Comparison of ENCODE assay signal across 16 cellular contexts in genomic region chr22:25407226-25407858, GRCh38.
A peak's percentile ranks its signal among the peaks of the same experiment; 100 is the strongest.
DNase-seq lines count a peak whose midpoint lies in the region; ATAC-seq, FAIRE-seq and TF ChIP-seq lines count a peak whose summit lies in the region.
"Had no signal": no experiment of that assay in that cellular context is flagged by ENCODE, and none has a peak within 500 bp of the region (broad histone marks: within the 10 kb centered on the region; RNA-seq: fewer than 3 reads in every experiment).

No MANE protein-coding gene starts in this region.

- H3K4me1 ChIP-seq in lower lobe of right lung, result peaks cover 28% of the 10 kb centered on the region

- H3K4me1 Mint-ChIP-seq in activated CD4-positive, alpha-beta T cell treated with anti-CD3 and anti-CD28 coated beads, Interleukin-2, amount 10 ng/mL, durations not matched to agents 24 days and 14 days, result peaks cover 19% of the 10 kb centered on the region
- peaks cover 41% of the 10 kb centered on the region for H3K4me1 Mint-ChIP-seq in dendritic cell treated with granulocyte-macrophage colony-stimulating factor and Interleukin-4, amounts not matched to agents 40 ng/mL and 50 ng/mL, for 4 days (ENCODE audit: low read depth)
- peaks cover 29% of the 10 kb centered on the region for H3K4me1 Mint-ChIP-seq in osteocyte (ENCODE audit: unreplicated experiment)

- no peaks in the 10 kb centered on the region for H3K27me3 ChIP-seq in lower lobe of right lung (ENCODE audit: low read depth)
- H3K27me3 ChIP-seq: heart left ventricle had no signal

- intact Hi-C loops in activated CD4-positive, alpha-beta T cell treated with anti-CD3 and anti-CD28 coated beads, Interleukin-2, amount 10 ng/mL, durations not matched to agents 24 days and 14 days (cut with micrococcal nuclease), result loop anchor here (10.0 kb wide), 1 partner anchor 333 kb away; no protein-coding TSS in a partner anchor
- intact Hi-C loops in dendritic cell treated with granulocyte-macrophage colony-stimulating factor and Interleukin-4, amounts not matched to agents 40 ng/mL and 50 ng/mL, for 4 days (cut with micrococcal nuclease), result no loop called here
- intact Hi-C loops in lower lobe of right lung (cut with DNase I), result no loop called here

- no peak overlapping the region for H3K4me3 ChIP-seq in lower lobe of right lung
- H3K4me3 ChIP-seq: heart left ventricle, psoas muscle had no signal

- TF ChIP-seq CTCF in osteocyte (IDR thresholded peaks at IDR 0.05) (no peak), lower lobe of right lung (IDR thresholded peaks at IDR 0.05) (no peak)

- H3K36me3 ChIP-seq in lower lobe of right lung, result no peaks in the 10 kb centered on the region
- H3K36me3 ChIP-seq: heart left ventricle had no signal

- ATAC-seq in lower lobe of right lung (no peak), HG03442 (IDR thresholded peaks at IDR 0.05; ENCODE audit: unreplicated experiment) (no peak)
- ATAC-seq: heart left ventricle, psoas muscle had no signal

- H3K27me3 Mint-ChIP-seq in activated CD4-positive, alpha-beta T cell treated with anti-CD3 and anti-CD28 coated beads, Interleukin-2, amount 10 ng/mL, durations not matched to agents 24 days and 14 days, result no peaks in the 10 kb centered on the region
- no peaks in the 10 kb centered on the region for H3K27me3 Mint-ChIP-seq in dendritic cell treated with granulocyte-macrophage colony-stimulating factor and Interleukin-4, amounts not matched to agents 40 ng/mL and 50 ng/mL, for 4 days
- no peaks in the 10 kb centered on the region for H3K27me3 Mint-ChIP-seq in osteocyte (ENCODE audit: unreplicated experiment)

- H3K27ac Mint-ChIP-seq in activated CD4-positive, alpha-beta T cell treated with anti-CD3 and anti-CD28 coated beads, Interleukin-2, amount 10 ng/mL, durations not matched to agents 24 days and 14 days, result no peak overlapping the region
- H3K27ac Mint-ChIP-seq in dendritic cell treated with granulocyte-macrophage colony-stimulating factor and Interleukin-4, amounts not matched to agents 40 ng/mL and 50 ng/mL, for 4 days, result peak overlapping the region; percentile 76
- no peak overlapping the region for H3K27ac Mint-ChIP-seq in osteocyte (ENCODE audit: unreplicated experiment)

- peak overlapping the region; percentile 30 for H3K4me3 Mint-ChIP-seq in activated CD4-positive, alpha-beta T cell treated with anti-CD3 and anti-CD28 coated beads, Interleukin-2, amount 10 ng/mL, durations not matched to agents 24 days and 14 days
- H3K4me3 Mint-ChIP-seq in dendritic cell treated with granulocyte-macrophage colony-stimulating factor and Interleukin-4, amounts not matched to agents 40 ng/mL and 50 ng/mL, for 4 days, result no peak overlapping the region
- H3K4me3 Mint-ChIP-seq in osteocyte (ENCODE audit: unreplicated experiment), result peak overlapping the region; percentile 45

- H3K9me3 ChIP-seq in lower lobe of right lung, result no peaks in the 10 kb centered on the region
- H3K9me3 ChIP-seq: heart left ventricle, psoas muscle had no signal

- no peak overlapping the region for H3K27ac ChIP-seq in lower lobe of right lung
- H3K27ac ChIP-seq: psoas muscle had no signal

- peak; percentile 33 for FAIRE-seq in GM18507 (lab: Jason Lieb, UNC)
- FAIRE-seq: G401.6, keratinocyte, TTC549 had no signal

- no peaks in the 10 kb centered on the region for H3K36me3 Mint-ChIP-seq in activated CD4-positive, alpha-beta T cell treated with anti-CD3 and anti-CD28 coated beads, Interleukin-2, amount 10 ng/mL, durations not matched to agents 24 days and 14 days (ENCODE audit: low read depth)
- H3K36me3 Mint-ChIP-seq in dendritic cell treated with granulocyte-macrophage colony-stimulating factor and Interleukin-4, amounts not matched to agents 40 ng/mL and 50 ng/mL, for 4 days (ENCODE audit: low read depth), result peaks cover 10% of the 10 kb centered on the region
- no peaks in the 10 kb centered on the region for H3K36me3 Mint-ChIP-seq in osteocyte (ENCODE audit: unreplicated experiment)

- H3K9me3 Mint-ChIP-seq in activated CD4-positive, alpha-beta T cell treated with anti-CD3 and anti-CD28 coated beads, Interleukin-2, amount 10 ng/mL, durations not matched to agents 24 days and 14 days, result no peaks in the 10 kb centered on the region
- no peaks in the 10 kb centered on the region for H3K9me3 Mint-ChIP-seq in dendritic cell treated with granulocyte-macrophage colony-stimulating factor and Interleukin-4, amounts not matched to agents 40 ng/mL and 50 ng/mL, for 4 days
- no peaks in the 10 kb centered on the region for H3K9me3 Mint-ChIP-seq in osteocyte (ENCODE audit: unreplicated experiment)

- no peak for DNase-seq in activated CD4-positive, alpha-beta T cell treated with anti-CD3 and anti-CD28 coated beads, Interleukin-2, amount 10 ng/mL, durations not matched to agents 24 days and 14 days
- no peak for DNase-seq in activated CD4-positive, alpha-beta T cell treated with anti-CD3 and anti-CD28 coated beads, Interleukin-2, amount 50 U/mL, for 1 hour
- DNase-seq in GM18507 (ENCODE audit: extremely low spot score, insufficient read length, low read depth) (no peak), osteocyte (ENCODE audit: extremely low spot score, unreplicated experiment) (no peak), lower lobe of right lung (no peak), cortex of kidney (lab: John Stamatoyannopoulos, UW) (no peak)
- DNase-seq: NCI-H146; psoas muscle; SIG-M5; stimulated activated CD4-positive, alpha-beta T cell treated with anti-CD3 and anti-CD28 coated beads, Interleukin-12 subunit alpha, Interleukin-12 subunit beta, amount 100 ng/mL, for 4 hours had no signal
